ENCODE assay signal across 3 cellular contexts in genomic region chr3:114998971-114999579, GRCh38.
TF ChIP-seq lines count a peak whose summit lies in the region.

No MANE protein-coding gene starts in this region.

TF ChIP-seq in HepG2, 621 proteins besides CTCF, POLR2A, EP300 and RAD21 (continued from another document):
- TF ChIP-seq PCBP1 (IDR thresholded peaks at IDR 0.05; ENCODE audit: borderline replicate concordance, low read depth, low read length): 0 out of 2 replicates have a peak, but pooled peaks have one; percentile 73
- no peak for TF ChIP-seq HINFP (CRISPR knock-in tag; IDR thresholded peaks at IDR 0.05; ENCODE audit: low read depth)
- peak; percentile 97 for TF ChIP-seq HNRNPK (IDR thresholded peaks at IDR 0.05; ENCODE audit: low read depth, low read length, poor library complexity, severe bottlenecking)
- no peak for TF ChIP-seq KLF9 (CRISPR knock-in tag; IDR thresholded peaks at IDR 0.05; ENCODE audit: low read depth)
- peak; percentile 19 for TF ChIP-seq SRSF9 (IDR thresholded peaks at IDR 0.05; ENCODE audit: borderline replicate concordance, insufficient read depth, low read depth, low read length, poor library complexity, severe bottlenecking)

TF ChIP-seq in HEK293, 187 proteins besides CTCF, POLR2A, EP300 and RAD21 (continued from another document):
- no peak for TF ChIP-seq ZNF274 (IDR thresholded peaks at IDR 0.05; ENCODE audit: low read length)
- no peak for TF ChIP-seq ZNF274 (tag by site-specific recombination; IDR thresholded peaks at IDR 0.05; ENCODE audit: borderline replicate concordance)
TF ChIP-seq in HEK293: peak in this region for 1.

TF ChIP-seq in K562, 482 proteins besides CTCF, POLR2A, EP300 and RAD21 (continued from another document):
- TF ChIP-seq, protein P1, sequence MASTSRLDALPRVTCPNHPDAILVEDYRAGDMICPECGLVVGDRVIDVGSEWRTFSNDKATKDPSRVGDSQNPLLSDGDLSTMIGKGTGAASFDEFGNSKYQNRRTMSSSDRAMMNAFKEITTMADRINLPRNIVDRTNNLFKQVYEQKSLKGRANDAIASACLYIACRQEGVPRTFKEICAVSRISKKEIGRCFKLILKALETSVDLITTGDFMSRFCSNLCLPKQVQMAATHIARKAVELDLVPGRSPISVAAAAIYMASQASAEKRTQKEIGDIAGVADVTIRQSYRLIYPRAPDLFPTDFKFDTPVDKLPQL (IDR thresholded peaks at IDR 0.05; ENCODE audit: extremely low read depth, insufficient read length): no peak
- TF ChIP-seq, protein P2, sequence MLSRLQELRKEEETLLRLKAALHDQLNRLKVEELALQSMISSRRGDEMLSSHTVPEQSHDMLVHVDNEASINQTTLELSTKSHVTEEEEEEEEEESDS (CRISPR knock-in tag; IDR thresholded peaks at IDR 0.05): no peak
- no peak for TF ChIP-seq REST (CRISPR knock-in tag; IDR thresholded peaks at IDR 0.05; ENCODE audit: low read depth)
- no peak for TF ChIP-seq FOS (IDR thresholded peaks at IDR 0.05; ENCODE audit: extremely low read depth, insufficient read length)
- no peak for TF ChIP-seq PHF8 (IDR thresholded peaks at IDR 0.05; ENCODE audit: borderline replicate concordance, low read length)
- TF ChIP-seq HNRNPK (IDR thresholded peaks at IDR 0.05; ENCODE audit: low read depth, low read length, poor library complexity, severe bottlenecking): peak; percentile 38
- no peak for TF ChIP-seq HDAC1 (IDR thresholded peaks at IDR 0.05)
- peak; percentile 53 for TF ChIP-seq PCBP2 (IDR thresholded peaks at IDR 0.05; ENCODE audit: low read depth, low read length, poor library complexity, severe bottlenecking)
